15 cellular contexts compared by ENCODE assay signal in the genomic region with DNA sequence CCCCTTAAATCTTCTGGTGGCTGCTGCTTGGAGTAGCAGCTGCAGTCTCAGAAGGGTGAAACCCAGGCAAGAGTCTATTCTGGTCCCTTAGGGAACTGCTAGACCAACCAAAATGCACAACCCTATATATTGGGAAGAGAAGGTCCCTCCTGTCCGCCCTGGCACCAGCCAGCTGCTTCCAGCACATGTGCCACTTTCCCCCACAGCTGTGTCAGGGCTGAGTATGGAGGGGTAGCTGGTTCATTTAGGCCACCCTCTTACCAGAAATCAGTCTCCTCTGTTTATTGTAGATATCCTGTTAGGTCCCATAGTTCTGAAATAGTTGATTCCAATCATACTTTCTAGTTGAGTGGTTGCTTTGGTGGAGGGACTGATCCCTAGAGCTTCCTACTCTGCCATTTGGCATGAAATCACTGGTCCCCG.
DNase-seq lines count a peak whose midpoint lies in the region; ATAC-seq and TF ChIP-seq lines count a peak whose summit lies in the region.
"Had no signal": no experiment of that assay in that cellular context is flagged by ENCODE, and none has a peak within 500 bp of the region (broad histone marks: within the 10 kb centered on the region; RNA-seq: fewer than 3 reads in every experiment).

No MANE protein-coding gene starts in this region.

- intact Hi-C loops in activated naive CD4-positive, alpha-beta T cell treated with anti-CD3 and anti-CD28 coated beads for 36 hours (cut with micrococcal nuclease) = no loop called here

- no peak overlapping the region for H3K4me3 Mint-ChIP-seq in activated naive CD4-positive, alpha-beta T cell treated with anti-CD3 and anti-CD28 coated beads for 36 hours
- peak overlapping the region; percentile 68 for H3K4me3 Mint-ChIP-seq in glutamatergic neuron (ENCODE audit: unreplicated experiment)
- H3K4me3 Mint-ChIP-seq: mesothelial cell of epicardium had no signal

- no peak overlapping the region for H2AFZ ChIP-seq in smooth muscle cell (ENCODE audit: low read depth)

- CTCF ChIA-PET in activated naive CD4-positive, alpha-beta T cell treated with anti-CD3 and anti-CD28 coated beads for 36 hours (lab: Charles Lee) = no interaction called here

- no peaks in the 10 kb centered on the region for H3K9me3 ChIP-seq in smooth muscle cell (replicated peaks; ENCODE audit: low read depth)
- H3K9me3 ChIP-seq: BE2C, uterus had no signal

- WGBS in smooth muscle cell (ENCODE audit: low lambda C conversion rate) = 80% methylated on average over 2 of the region's 2 CpGs

- H4K20me1 ChIP-seq in smooth muscle cell (ENCODE audit: low read depth) = peaks cover 85% of the 10 kb centered on the region

- peaks cover 33% of the 10 kb centered on the region for H3K36me3 Mint-ChIP-seq in activated naive CD4-positive, alpha-beta T cell treated with anti-CD3 and anti-CD28 coated beads for 36 hours (ENCODE audit: low read depth)
- peaks cover 0 to 26% of the 10 kb centered on the region in 2 donors for H3K36me3 Mint-ChIP-seq in activated naive CD4-positive, alpha-beta T cell treated with anti-CD3 and anti-CD28 coated beads, Interleukin-2, amount 50 U/mL, for 72 hours
- no peaks in the 10 kb centered on the region for H3K36me3 Mint-ChIP-seq in glutamatergic neuron (ENCODE audit: unreplicated experiment)

- no peak for DNase-seq in activated naive CD4-positive, alpha-beta T cell treated with anti-CD3 and anti-CD28 coated beads for 36 hours
- no peak for DNase-seq in activated naive CD4-positive, alpha-beta T cell treated with anti-CD3 and anti-CD28 coated beads, Interleukin-2, amount 50 U/mL, for 72 hours (ENCODE audit: low spot score in 2 of 2)
- DNase-seq in glutamatergic neuron = peak; percentile 29
- no peak for DNase-seq in smooth muscle cell (lab: John Stamatoyannopoulos, UW; ENCODE audit: unreplicated experiment)
- DNase-seq in midbrain (lab: John Stamatoyannopoulos, UW) = no peak
- no peak for DNase-seq in KG1 (lab: John Stamatoyannopoulos, UW)
- no peak for DNase-seq in NOMO-1 (lab: John Stamatoyannopoulos, UW; ENCODE audit: unreplicated experiment in 2 of 2)
- DNase-seq: BE2C; MM.1S; NCI-H774; stimulated activated CD4-positive, alpha-beta T cell treated with anti-CD3 and anti-CD28 coated beads, Interleukin-4, amount 100 ng/mL, for 4 hours; uterus had no signal

- peaks cover 2% of the 10 kb centered on the region for H3K36me3 ChIP-seq in smooth muscle cell (ENCODE audit: low read depth)
- H3K36me3 ChIP-seq: uterus had no signal

- no peaks in the 10 kb centered on the region for H3K9me3 Mint-ChIP-seq in activated naive CD4-positive, alpha-beta T cell treated with anti-CD3 and anti-CD28 coated beads for 36 hours
- no peaks in the 10 kb centered on the region for H3K9me3 Mint-ChIP-seq in activated naive CD4-positive, alpha-beta T cell treated with anti-CD3 and anti-CD28 coated beads, Interleukin-2, amount 50 U/mL, for 72 hours
- peaks cover 5% of the 10 kb centered on the region for H3K9me3 Mint-ChIP-seq in glutamatergic neuron (ENCODE audit: unreplicated experiment)
- H3K9me3 Mint-ChIP-seq: mesothelial cell of epicardium had no signal

- TF ChIP-seq CTCF in WI38 (IDR thresholded peaks at IDR 0.05; ENCODE audit: low read depth, low read length) (no peak), glutamatergic neuron (IDR thresholded peaks at IDR 0.05; ENCODE audit: partially characterized antibody, unreplicated experiment) (no peak), smooth muscle cell (IDR thresholded peaks at IDR 0.05; ENCODE audit: borderline replicate concordance, insufficient read depth, poor library complexity, severe bottlenecking) (no peak)

- no peaks in the 10 kb centered on the region for H3K27me3 Mint-ChIP-seq in activated naive CD4-positive, alpha-beta T cell treated with anti-CD3 and anti-CD28 coated beads for 36 hours (ENCODE audit: low read depth)
- peaks cover 3% of the 10 kb centered on the region for H3K27me3 Mint-ChIP-seq in glutamatergic neuron (ENCODE audit: unreplicated experiment)

- H3F3A ChIP-seq in smooth muscle cell (ENCODE audit: low read depth) = no peaks in the 10 kb centered on the region

- H3K27me3 ChIP-seq in smooth muscle cell (ENCODE audit: low read depth) = no peaks in the 10 kb centered on the region
- H3K27me3 ChIP-seq: BE2C, uterus had no signal

- H3K4me1 Mint-ChIP-seq in activated naive CD4-positive, alpha-beta T cell treated with anti-CD3 and anti-CD28 coated beads for 36 hours (ENCODE audit: low read depth) = peaks cover 42% of the 10 kb centered on the region
- H3K4me1 Mint-ChIP-seq in glutamatergic neuron (ENCODE audit: low read depth, unreplicated experiment) = peaks cover 27% of the 10 kb centered on the region

- ATAC-seq in activated naive CD4-positive, alpha-beta T cell treated with anti-CD3 and anti-CD28 coated beads, Interleukin-2, amount 50 U/mL, for 72 hours = no peak
- ATAC-seq: esophagus mucosa had no signal

- H3K9ac ChIP-seq in smooth muscle cell (ENCODE audit: low read depth) = no peak overlapping the region

- H3K27ac ChIP-seq in smooth muscle cell (ENCODE audit: low read depth) = peak overlapping the region; percentile 26
- H3K27ac ChIP-seq: uterus had no signal

- H3K4me3 ChIP-seq in WI38 (ENCODE audit: low read depth, low read length) = peak overlapping the region; percentile 37
- H3K4me3 ChIP-seq in smooth muscle cell = no peak overlapping the region
- H3K4me3 ChIP-seq: uterus had no signal

- peaks cover 17% of the 10 kb centered on the region for H3K4me1 ChIP-seq in smooth muscle cell (ENCODE audit: low read depth)
- H3K4me1 ChIP-seq: uterus had no signal

- H3K27ac Mint-ChIP-seq in activated naive CD4-positive, alpha-beta T cell treated with anti-CD3 and anti-CD28 coated beads for 36 hours = peak overlapping the region; percentile 62
- peak overlapping the region in 1 of 2 donors; percentile 74 for H3K27ac Mint-ChIP-seq in activated naive CD4-positive, alpha-beta T cell treated with anti-CD3 and anti-CD28 coated beads, Interleukin-2, amount 50 U/mL, for 72 hours
- H3K27ac Mint-ChIP-seq in glutamatergic neuron (ENCODE audit: unreplicated experiment) = peak overlapping the region; percentile 88
- H3K27ac Mint-ChIP-seq: mesothelial cell of epicardium had no signal

- H3K79me2 ChIP-seq in smooth muscle cell (ENCODE audit: low read depth) = peaks cover 97% of the 10 kb centered on the region

- H3K4me2 ChIP-seq in smooth muscle cell = peak overlapping the region; percentile 55
